30 cellular contexts compared by ENCODE assay signal in the genomic region with DNA sequence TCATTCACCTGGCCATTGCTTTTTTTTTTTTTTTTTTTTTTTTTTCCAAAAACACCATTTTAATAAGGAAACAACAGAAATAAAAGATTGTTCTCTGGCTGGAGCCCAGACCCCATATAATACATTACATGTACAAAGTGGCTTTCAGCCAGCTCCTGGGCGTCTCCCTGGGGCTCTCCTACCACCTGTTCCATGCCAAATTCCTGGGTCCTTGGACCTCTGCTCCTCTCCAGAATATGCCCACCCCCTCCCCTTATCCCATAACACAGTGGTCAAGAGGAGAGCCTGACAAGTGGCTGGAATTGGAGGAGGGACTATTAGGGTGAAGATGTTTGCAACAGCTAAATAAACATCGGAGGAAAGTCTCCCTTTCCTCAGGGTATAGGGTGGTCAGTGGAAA. TPM values are rescaled to one million over a fixed set of nuclear protein-coding genes. Genes with fewer than 3 reads are reported as not detected.
"Had no signal": no experiment of that assay in that cellular context is flagged by ENCODE, and none has a peak within 500 bp of the region (broad histone marks: within the 10 kb centered on the region; RNA-seq: fewer than 3 reads in every experiment).

No MANE protein-coding gene starts in this region.

- H3K4me3 Mint-ChIP-seq: mesothelial cell of epicardium; naive thymus-derived CD4-positive, alpha-beta T cell; natural killer cell treated with Interleukin-12 subunit alpha and Interleukin-12 subunit beta and Interleukin-15 and Interleukin-18, amount 100 ng/mL, for 72 hours; stimulated activated memory B cell treated with anti-CD40 and anti-IgM and Interleukin-4, amounts not matched to agents 10 μg/mL and 1 μg/mL and 100 μg/mL, for 72 hours had no signal

- H3K27me3 ChIP-seq: left lung, right lobe of liver, stomach, testis, thyroid gland, transverse colon, upper lobe of left lung, vagina had no signal

- H3K36me3 ChIP-seq: left lung, lower lobe of right lung, right lobe of liver, stomach, thyroid gland, transverse colon, upper lobe of left lung, vagina had no signal

- H3K36me3 Mint-ChIP-seq: mesothelial cell of epicardium; naive thymus-derived CD4-positive, alpha-beta T cell; natural killer cell treated with Interleukin-12 subunit alpha and Interleukin-12 subunit beta and Interleukin-15 and Interleukin-18, amount 100 ng/mL, for 72 hours had no signal

- H3K27ac Mint-ChIP-seq: mesothelial cell of epicardium; natural killer cell treated with Interleukin-12 subunit alpha and Interleukin-12 subunit beta and Interleukin-15 and Interleukin-18, amount 100 ng/mL, for 72 hours; stimulated activated memory B cell treated with anti-CD40 and anti-IgM and Interleukin-4, amounts not matched to agents 10 μg/mL and 1 μg/mL and 100 μg/mL, for 72 hours had no signal

- H3K27ac ChIP-seq: left lung, lower lobe of right lung, parathyroid adenoma, psoas muscle, right lobe of liver, stomach, testis, thyroid gland, transverse colon, upper lobe of left lung, vagina had no signal

- H3K4me1 Mint-ChIP-seq: mesothelial cell of epicardium; stimulated activated memory B cell treated with anti-CD40 and anti-IgM and Interleukin-4, amounts not matched to agents 10 μg/mL and 1 μg/mL and 100 μg/mL, for 72 hours had no signal

- H3K9me3 ChIP-seq: left lung, lower lobe of right lung, psoas muscle, right lobe of liver, stomach, testis, thyroid gland, transverse colon, upper lobe of left lung, vagina had no signal

- DNase-seq: hippocampal formation; left lung; lower lobe of right lung; mammary epithelial cell; mesenchymal stem cell; naive thymus-derived CD4-positive, alpha-beta T cell; nucleus accumbens; psoas muscle; right lobe of liver; stimulated activated CD4-positive, alpha-beta T cell treated with anti-CD3 and anti-CD28 coated beads, Interleukin-1b, Interleukin-23, amount 100 ng/mL, for 48 hours; stimulated activated CD4-positive, alpha-beta T cell treated with anti-CD3 and anti-CD28 coated beads, Interleukin-2, amount 100 ng/mL, for 48 hours; stimulated activated CD4-positive, alpha-beta T cell treated with anti-CD3 and anti-CD28 coated beads, Interleukin-4, amount 100 ng/mL, for 4 hours; stimulated activated CD8-positive, alpha-beta memory T cell treated with anti-CD3 and anti-CD28 coated beads, Interleukin-4, amount 100 ng/mL, for 48 hours; stimulated activated naive CD8-positive, alpha-beta T cell treated with anti-CD3 and anti-CD28 coated beads, Interleukin-15, Interleukin-2, amounts not matched to agents 100 U/mL and 50 U/mL, for 24 hours; stomach; testis; thyroid gland; transverse colon; upper lobe of left lung had no signal

- H3K4me3 ChIP-seq: left lung, lower lobe of right lung, psoas muscle, right lobe of liver, smooth muscle cell, stomach, testis, thyroid gland, transverse colon, upper lobe of left lung, vagina had no signal

- H3K9me3 Mint-ChIP-seq: mesothelial cell of epicardium; naive thymus-derived CD4-positive, alpha-beta T cell; natural killer cell treated with Interleukin-12 subunit alpha and Interleukin-12 subunit beta and Interleukin-15 and Interleukin-18, amount 100 ng/mL, for 72 hours; stimulated activated memory B cell treated with anti-CD40 and anti-IgM and Interleukin-4, amounts not matched to agents 10 μg/mL and 1 μg/mL and 100 μg/mL, for 72 hours had no signal

- H3K27me3 Mint-ChIP-seq: natural killer cell treated with Interleukin-12 subunit alpha and Interleukin-12 subunit beta and Interleukin-15 and Interleukin-18, amount 100 ng/mL, for 72 hours; stimulated activated memory B cell treated with anti-CD40 and anti-IgM and Interleukin-4, amounts not matched to agents 10 μg/mL and 1 μg/mL and 100 μg/mL, for 72 hours had no signal

RNA-seq across cellular contexts. Expression of a gene that starts 50.9 kb away (rescaled TPM):
- total RNA-seq: liver; lower lobe of right lung; mammary epithelial cell; mesothelial cell of epicardium; natural killer cell treated with Interleukin-12 subunit alpha and Interleukin-12 subunit beta and Interleukin-15 and Interleukin-18, amount 100 ng/mL, for 72 hours; osteocyte; posterior vena cava; psoas muscle; right lobe of liver; skeletal muscle tissue; smooth muscle cell; thyroid gland; vagina had no signal
- polyA plus RNA-seq: keratinocyte, mammary epithelial cell, smooth muscle cell had no signal
